In genomic region chr2:120673571-120674061, GRCh38 we compare ENCODE assay signal across 15 cellular contexts.
A peak's percentile ranks its signal among the peaks of the same experiment; 100 is the strongest.
DNase-seq lines count a peak whose midpoint lies in the region; ATAC-seq and TF ChIP-seq lines count a peak whose summit lies in the region.
"Had no signal": no experiment of that assay in that cellular context is flagged by ENCODE, and none has a peak within 500 bp of the region (broad histone marks: within the 10 kb centered on the region; RNA-seq: fewer than 3 reads in every experiment).

No MANE protein-coding gene starts in this region.

- no peak overlapping the region for H2BK120ac ChIP-seq in neuronal stem cell (ENCODE audit: low read depth, low read length)

- H2AFZ ChIP-seq in neuronal stem cell (ENCODE audit: low read length): no peak overlapping the region
- no peak overlapping the region for H2AFZ ChIP-seq in PC-9
- H2AFZ ChIP-seq: GM23338 had no signal

- peak overlapping the region; percentile 97 for H3K14ac ChIP-seq in neuronal stem cell (ENCODE audit: low read length)

- H3K9ac ChIP-seq in neuronal stem cell (ENCODE audit: low read depth, low read length, poor library complexity): peak overlapping the region; percentile 55
- H3K9ac ChIP-seq: BLaER1 treated with 17β-estradiol and CSF1 and Interleukin-3, amounts not matched to agents 10 nM and 100 nM had no signal

- no peak overlapping the region for H3K4me3 Mint-ChIP-seq in glutamatergic neuron (ENCODE audit: unreplicated experiment)
- H3K4me3 Mint-ChIP-seq: CD4-positive, CD25-positive, alpha-beta regulatory T cell; GM23338; H9 had no signal

- H3K27ac ChIP-seq in neuronal stem cell (replicated peaks; ENCODE audit: low read length) (no peak overlapping the region), PC-9 (no peak overlapping the region)
- H3K27ac ChIP-seq: 22Rv1; BLaER1 treated with 17β-estradiol and CSF1 and Interleukin-3, amounts not matched to agents 10 nM and 100 nM had no signal

- no peaks in the 10 kb centered on the region for H3K79me1 ChIP-seq in neuronal stem cell (ENCODE audit: low read depth, low read length)

- peaks cover 2% of the 10 kb centered on the region for H3K36me3 Mint-ChIP-seq in glutamatergic neuron (ENCODE audit: unreplicated experiment)
- H3K36me3 Mint-ChIP-seq: CD4-positive, CD25-positive, alpha-beta regulatory T cell had no signal

- peak overlapping the region; percentile 74 for H2AK5ac ChIP-seq in neuronal stem cell (ENCODE audit: low read depth, low read length)

- H3K36me3 ChIP-seq in neuronal stem cell (replicated peaks in 1 of 2; ENCODE audit: control insufficient read depth in 2 of 2, insufficient read depth in 2 of 2, low read length in 2 of 2): no peaks in the 10 kb centered on the region
- no peaks in the 10 kb centered on the region for H3K36me3 ChIP-seq in PC-9 (ENCODE audit: low read depth)
- H3K36me3 ChIP-seq: BLaER1 treated with 17β-estradiol and CSF1 and Interleukin-3, amounts not matched to agents 10 nM and 100 nM had no signal

- no peak overlapping the region for H2BK5ac ChIP-seq in neuronal stem cell (ENCODE audit: low read length)

- WGBS in neuronal stem cell (ENCODE audit: extremely low coverage in 2 of 2, insufficient read length in 2 of 2, insufficient replicate concordance in 1 of 2), 2 donors: no CpG with 5 or more reads among the region's 13 CpGs

- no peak overlapping the region for H2BK12ac ChIP-seq in neuronal stem cell (ENCODE audit: low read length)

- no peaks in the 10 kb centered on the region for H3K79me2 ChIP-seq in PC-9 (ENCODE audit: low read depth)

- H3K9me2 ChIP-seq in PC-9 (ENCODE audit: insufficient read depth): no peaks in the 10 kb centered on the region

- H3K18ac ChIP-seq in neuronal stem cell (ENCODE audit: low read length): no peak overlapping the region

- no peak overlapping the region for H3K4ac ChIP-seq in neuronal stem cell (ENCODE audit: low read length)

- TF ChIP-seq CTCF in glutamatergic neuron (IDR thresholded peaks at IDR 0.05; ENCODE audit: partially characterized antibody, unreplicated experiment) (no peak), PC-9 (conservative IDR thresholded peaks at IDR 0.05) (no peak)

- no peak overlapping the region for H4K8ac ChIP-seq in neuronal stem cell (ENCODE audit: low read depth, low read length)

- no peak overlapping the region for H3K27ac Mint-ChIP-seq in glutamatergic neuron (ENCODE audit: unreplicated experiment)
- H3K27ac Mint-ChIP-seq: CD4-positive, CD25-positive, alpha-beta regulatory T cell; GM23338; H9 had no signal

- ATAC-seq in left cardiac atrium (no peak), GM19463 (IDR thresholded peaks at IDR 0.05; ENCODE audit: unreplicated experiment) (no peak)
- ATAC-seq: GM23338 had no signal

- no TSS peak for BruUV-seq in PC-9 (replicated peaks; lab: Mats Ljungman, UMichigan)

- H3K4me1 ChIP-seq in neuronal stem cell (ENCODE audit: control insufficient read depth in 2 of 2, insufficient read depth in 1 of 2, low read depth in 1 of 2, low read length in 2 of 2): no peaks in the 10 kb centered on the region
- H3K4me1 ChIP-seq in PC-9 (replicated peaks; ENCODE audit: insufficient read depth): peaks cover 23% of the 10 kb centered on the region

- peaks cover 14% of the 10 kb centered on the region for H3K9me3 Mint-ChIP-seq in glutamatergic neuron (ENCODE audit: unreplicated experiment)
- H3K9me3 Mint-ChIP-seq: H9 had no signal

- no peak overlapping the region for H4K91ac ChIP-seq in neuronal stem cell (ENCODE audit: low read depth, low read length, poor library complexity)

- no peaks in the 10 kb centered on the region; the same call in 1 of the 2 replicates for H4K20me1 ChIP-seq in PC-9 (ENCODE audit: insufficient read depth)
- H4K20me1 ChIP-seq: BLaER1 treated with 17β-estradiol and CSF1 and Interleukin-3, amounts not matched to agents 10 nM and 100 nM had no signal

- H3K4me2 ChIP-seq in neuronal stem cell (ENCODE audit: insufficient read depth, low read length, poor library complexity, severe bottlenecking) (no peak overlapping the region), PC-9 (no peak overlapping the region)
- H3K4me2 ChIP-seq: BLaER1 treated with 17β-estradiol and CSF1 and Interleukin-3, amounts not matched to agents 10 nM and 100 nM; GM23338 had no signal

- peak; percentile 47 for DNase-seq in cardiac septum (ENCODE audit: low spot score)
- DNase-seq in left cardiac atrium: no peak
- DNase-seq in glutamatergic neuron: peak; percentile 48
- no peak for DNase-seq in neuronal stem cell (ENCODE audit: low spot score)
- DNase-seq in NCI-H146 (lab: John Stamatoyannopoulos, UW): no peak
- no peak for DNase-seq in SIG-M5 (lab: John Stamatoyannopoulos, UW)
- no peak for DNase-seq in PC-9
- DNase-seq: CD4-positive, CD25-positive, alpha-beta regulatory T cell; DMS53; GF-D8; H9 had no signal

- peaks cover 8% of the 10 kb centered on the region for H3K27me3 Mint-ChIP-seq in glutamatergic neuron (ENCODE audit: unreplicated experiment)

- intact Hi-C loops in cardiac septum (cut with DNase I): no loop called here
- intact Hi-C loops in left cardiac atrium (cut with DNase I): loop anchor here in 1 of 2 donors (10.0 kb wide), 2 partner anchors 119 to 209 kb away; no protein-coding TSS in a partner anchor
- intact Hi-C loops in PC-9 (cut with micrococcal nuclease; ENCODE audit: unreplicated experiment): no loop called here

- H3K4me3 ChIP-seq in neuronal stem cell (ENCODE audit: low read length in 2 of 2) (no peak overlapping the region), PC-9 (no peak overlapping the region)
- H3K4me3 ChIP-seq: BLaER1 treated with 17β-estradiol and CSF1 and Interleukin-3, amounts not matched to agents 10 nM and 100 nM; GM23338 had no signal

- H3K23ac ChIP-seq in neuronal stem cell (ENCODE audit: low read depth, low read length, poor library complexity): peak overlapping the region; percentile 48

- POLR2A ChIA-PET in PC-9 (lab: Charles Lee; ENCODE audit: unreplicated experiment): no interaction called here

- peaks cover 0 to 2% of the 10 kb centered on the region in 2 donors for H3K9me3 ChIP-seq in neuronal stem cell (replicated peaks in 1 of 2; ENCODE audit: control insufficient read depth in 2 of 2, insufficient read depth in 1 of 2, low read depth in 1 of 2, low read length in 2 of 2)
- no peaks in the 10 kb centered on the region for H3K9me3 ChIP-seq in PC-9 (ENCODE audit: insufficient read depth, low read depth)
- H3K9me3 ChIP-seq: BLaER1 treated with 17β-estradiol and CSF1 and Interleukin-3, amounts not matched to agents 10 nM and 100 nM had no signal

- H3K4me1 Mint-ChIP-seq in glutamatergic neuron (ENCODE audit: low read depth, unreplicated experiment): peaks cover 4% of the 10 kb centered on the region

- H3K27me3 ChIP-seq in neuronal stem cell (ENCODE audit: control insufficient read depth in 3 of 3, insufficient read depth in 3 of 3, low read depth in 1 of 3, low read length in 3 of 3) (peaks cover 0 to 48% (median 29%) of the 10 kb centered on the region in 3 experiments), PC-9 (ENCODE audit: insufficient read depth, low read depth) (0 out of 2 replicates have a peak, but pooled peaks cover 6% of the 10 kb centered on the region)

- CTCF ChIA-PET in PC-9 (lab: Charles Lee): no interaction called here

- no peak overlapping the region for H2BK15ac ChIP-seq in neuronal stem cell (ENCODE audit: low read length)

- peaks cover 26% of the 10 kb centered on the region for H3F3A ChIP-seq in PC-9 (ENCODE audit: insufficient read depth, low read depth)

Comparison
In these comparisons a context has a peak if more than half of its experiments do, and no peak if none do; other contexts are left out.
1. DNase-seq: peak in cardiac septum (single experiment) and glutamatergic neuron (single experiment); none in left cardiac atrium (single experiment), neuronal stem cell (single experiment), NCI-H146 (single experiment), SIG-M5 (single experiment) and PC-9 (0 of 2).